24 cellular contexts compared by ENCODE assay signal in genomic region chr3:37991109-37991508, GRCh38. TPM values are rescaled to one million over a fixed set of nuclear protein-coding genes. Genes with fewer than 3 reads are reported as not detected.
DNase-seq lines count a peak whose midpoint lies in the region; ATAC-seq, FAIRE-seq and TF ChIP-seq lines count a peak whose summit lies in the region.
"Had no signal": no experiment of that assay in that cellular context is flagged by ENCODE, and none has a peak within 500 bp of the region (broad histone marks: within the 10 kb centered on the region; RNA-seq: fewer than 3 reads in every experiment).

No MANE protein-coding gene starts in this region.

- no peaks in the 10 kb centered on the region for H3K9me3 Mint-ChIP-seq in GM23338
- H3K9me3 Mint-ChIP-seq: activated naive CD4-positive, alpha-beta T cell treated with anti-CD3 and anti-CD28 coated beads, Interleukin-2, amount 10 ng/mL, durations not matched to agents 7 days and 5 days; activated T-cell treated with anti-CD3 and anti-CD28 coated beads, Interleukin-2, amount 50 U/mL, for 4 hours; H9; nephron had no signal

- H3K4me1 ChIP-seq in GM23338 (ENCODE audit: insufficient read depth): peaks cover 11% of the 10 kb centered on the region; the same call in 1 of the 2 replicates
- H3K4me1 ChIP-seq in colonic mucosa: peaks cover 23% of the 10 kb centered on the region
- peaks cover 3 to 77% of the 10 kb centered on the region in 2 donors for H3K4me1 ChIP-seq in left lung
- H3K4me1 ChIP-seq in small intestine (ENCODE audit: control insufficient read depth in 2 of 2, insufficient read depth in 1 of 2, low read depth in 1 of 2, low read length in 1 of 2): peaks cover 3 to 8% of the 10 kb centered on the region in 2 donors

- no peak overlapping the region for H3K27ac Mint-ChIP-seq in GM23338
- H3K27ac Mint-ChIP-seq: activated naive CD4-positive, alpha-beta T cell treated with anti-CD3 and anti-CD28 coated beads, Interleukin-2, amount 10 ng/mL, durations not matched to agents 7 days and 5 days; H9 had no signal

- peak overlapping the region; percentile 80 for H3K4me2 ChIP-seq in GM23338

- H3K27me3 Mint-ChIP-seq in GM23338 (ENCODE audit: insufficient read depth, low read depth, poor library complexity): peaks cover 20% of the 10 kb centered on the region

- intact Hi-C loops in colonic mucosa (cut with DNase I): no loop called here
- intact Hi-C loops in left lung (cut with DNase I): no loop called here

- no peaks in the 10 kb centered on the region for H3K36me3 Mint-ChIP-seq in GM23338 (ENCODE audit: low read depth)

- H3K4me1 Mint-ChIP-seq in GM23338: peaks cover 12% of the 10 kb centered on the region

- no peaks in the 10 kb centered on the region for H3K27me3 ChIP-seq in GM23338 (ENCODE audit: insufficient read depth)
- H3K27me3 ChIP-seq in colonic mucosa: no peaks in the 10 kb centered on the region
- no peaks in the 10 kb centered on the region for H3K27me3 ChIP-seq in left lung
- no peaks in the 10 kb centered on the region for H3K27me3 ChIP-seq in small intestine (ENCODE audit: control insufficient read depth in 2 of 2, insufficient read depth in 2 of 2, low read length in 2 of 2)
- H3K27me3 ChIP-seq: esophagus squamous epithelium had no signal

- H3K9me2 ChIP-seq in GM23338 (ENCODE audit: insufficient read depth): no peaks in the 10 kb centered on the region

- no peaks in the 10 kb centered on the region for H3K9me3 ChIP-seq in colonic mucosa
- no peaks in the 10 kb centered on the region for H3K9me3 ChIP-seq in left lung
- no peaks in the 10 kb centered on the region for H3K9me3 ChIP-seq in small intestine (ENCODE audit: control insufficient read depth, low read depth)
- H3K9me3 ChIP-seq: esophagus squamous epithelium, prostate gland had no signal

- H3K4me3 ChIP-seq in GM23338 (peak overlapping the region; percentile 51), colonic mucosa (peak overlapping the region; percentile 31), left lung (peak overlapping the region in 1 of 2 donors; percentile 16), small intestine (ENCODE audit: low read depth in 1 of 2, low read length in 2 of 2) (peak overlapping the region; percentile 8 to 68)
- H3K4me3 ChIP-seq: esophagus squamous epithelium, prostate gland had no signal

- no peaks in the 10 kb centered on the region for H3K79me2 ChIP-seq in GM23338 (replicated peaks; ENCODE audit: insufficient read depth)

- H3K4me3 Mint-ChIP-seq in GM23338: peak overlapping the region; percentile 49
- H3K4me3 Mint-ChIP-seq: activated naive CD4-positive, alpha-beta T cell treated with anti-CD3 and anti-CD28 coated beads, Interleukin-2, amount 10 ng/mL, durations not matched to agents 7 days and 5 days; activated T-cell treated with anti-CD3 and anti-CD28 coated beads, Interleukin-2, amount 50 U/mL, for 4 hours had no signal

- no peaks in the 10 kb centered on the region for H4K20me1 ChIP-seq in GM23338 (replicated peaks; ENCODE audit: insufficient read depth)

- 12 to 45% (median 39%) methylated on average over 6 of the region's 6 CpGs for WGBS in small intestine, 3 donors

- H3K36me3 ChIP-seq in GM23338 (ENCODE audit: insufficient read depth) (no peaks in the 10 kb centered on the region), colonic mucosa (no peaks in the 10 kb centered on the region), left lung (no peaks in the 10 kb centered on the region), small intestine (ENCODE audit: control insufficient read depth in 2 of 2, insufficient read depth in 2 of 2, low read length in 2 of 2) (peaks cover 0 to 7% of the 10 kb centered on the region in 2 donors)
- H3K36me3 ChIP-seq: prostate gland had no signal

- H3K27ac ChIP-seq in GM23338 (ENCODE audit: low read depth) (no peak overlapping the region), colonic mucosa (peak overlapping the region; percentile 85), left lung (peak overlapping the region in 1 of 2 donors; percentile 48), small intestine (ENCODE audit: low read depth in 1 of 2, low read length in 1 of 2) (peak overlapping the region; percentile 96 to 97)
- H3K27ac ChIP-seq: RWPE1 had no signal

- FAIRE-seq in small intestine (lab: Jason Lieb, UNC): no peak

- peak overlapping the region; percentile 96 for H2AFZ ChIP-seq in GM23338

- TF ChIP-seq CTCF in GM23338 (conservative IDR thresholded peaks at IDR 0.05; ENCODE audit: low read depth in 2 of 2) (peak in 1 of 2 experiments; percentile 21; a peak in 1 of 4 replicates), colonic mucosa (IDR thresholded peaks at IDR 0.05) (no peak), left lung (IDR thresholded peaks at IDR 0.05) (no peak), GM20000 (IDR thresholded peaks at IDR 0.05; ENCODE audit: extremely low read depth, missing control alignments) (no peak)

- ATAC-seq in GM23338: peak; percentile 17
- ATAC-seq in left lung: peak; percentile 3
- ATAC-seq in HG02763 (IDR thresholded peaks at IDR 0.05; ENCODE audit: unreplicated experiment): no peak
- ATAC-seq: activated T-cell treated with anti-CD3 and anti-CD28 coated beads, Interleukin-2, amount 50 U/mL, for 4 hours; SK-N-SH treated with all-trans-retinoic acid at 6 μM for 48 hours had no signal

- DNase-seq in GM23338 (ENCODE audit: low spot score) (peak; percentile 30), colonic mucosa (no peak), left lung (no peak), small intestine (peak; percentile 74), iPS-NIHi11 (ENCODE audit: low spot score) (no peak), foreskin melanocyte (no peak), GM20000 (ENCODE audit: low spot score) (no peak)
- DNase-seq: activated CD8-positive, alpha-beta memory T cell treated with anti-CD3 and anti-CD28 coated beads for 24 hours; activated T-cell treated with anti-CD3 and anti-CD28 coated beads, Interleukin-2, amount 50 U/mL, for 4 hours; esophagus squamous epithelium; H9; mammary epithelial cell; NCI-H1048; NCI-H2081; stimulated activated CD4-positive, alpha-beta T cell treated with anti-CD3 and anti-CD28 coated beads, Interleukin-4, amount 100 ng/mL, for 24 hours; T-helper 9 cell had no signal

- H3K9ac ChIP-seq in colonic mucosa (ENCODE audit: low read depth in 2 of 2, low read length in 2 of 2): peak overlapping the region; percentile 82 to 98

- peaks cover 4% of the 10 kb centered on the region; the same call in 1 of the 2 replicates for H3F3A ChIP-seq in GM23338 (replicated peaks; ENCODE audit: low read depth)

TF ChIP-seq in GM23338, 12 proteins besides CTCF, POLR2A, EP300 and RAD21 (continues in another document):
- TF ChIP-seq ZNF114 (CRISPR knock-in tag; IDR thresholded peaks at IDR 0.05) (no peak), NANOG (IDR thresholded peaks at IDR 0.05; ENCODE audit: borderline replicate concordance) (no peak), JUNB (IDR thresholded peaks at IDR 0.05; ENCODE audit: unreplicated experiment) (no peak), CREB1 (CRISPR knock-in tag; IDR thresholded peaks at IDR 0.05; ENCODE audit: low read depth) (no peak), EZH2phosphoT487 (IDR thresholded peaks at IDR 0.05; ENCODE audit: unreplicated experiment) (no peak), ZNF331 (CRISPR knock-in tag; IDR thresholded peaks at IDR 0.05; ENCODE audit: low read depth) (no peak), STAT1 (IDR thresholded peaks at IDR 0.05; ENCODE audit: unreplicated experiment) (no peak), EZH2 (IDR thresholded peaks at IDR 0.05; ENCODE audit: low read depth, unreplicated experiment) (no peak)

RNA-seq across cellular contexts. Expression of gene VILL, which starts 0.5 kb away (rescaled TPM):
- 4.2 and 9.8 TPM in 2 replicates for total RNA-seq in GM23338 (2014; rRNA removed; shearing (Covaris generic))
- polyA plus RNA-seq in GM23338 (2016; fragmentation: Nextera tagmentation; extraction: Ambion mirVana) (2.7 and 3.4 TPM in 2 replicates), small intestine (100 to 1,000 TPM in 2 of 3 donors, 10 to 100 TPM in 1; 57.6 to 266 (median 191) TPM)
- total RNA-seq in colonic mucosa (100 to 1,000 TPM; 155 to 166 TPM), left lung (10 to 100 TPM; 29.0 to 36.9 TPM)

RNA-seq across cellular contexts. Expression of gene PLCD1, which starts 38.3 kb away (rescaled TPM):
- 21.3 and 24.4 TPM in 2 replicates for total RNA-seq in GM23338 (2014; rRNA removed; shearing (Covaris generic))
- polyA plus RNA-seq in GM23338 (2016; fragmentation: Nextera tagmentation; extraction: Ambion mirVana) (15.3 and 16.0 TPM in 2 replicates), small intestine (10 to 100 TPM in 1 of 3 donors, 1 to 10 TPM in 2; 7.8 to 16.3 (median 8.8) TPM)
- total RNA-seq in colonic mucosa (10 to 100 TPM; 46.8 to 70.0 TPM), left lung (10 to 100 TPM; 33.3 to 47.5 TPM)

RNA-seq across cellular contexts. Expression of gene DLEC1, which starts 47.9 kb away (rescaled TPM):
- 0.19 and 0.31 TPM in 2 replicates for total RNA-seq in GM23338 (2014; rRNA removed; shearing (Covaris generic))
- polyA plus RNA-seq in GM23338 (2016; fragmentation: Nextera tagmentation; extraction: Ambion mirVana) (0.66 and 0.71 TPM in 2 replicates), small intestine (under 1 TPM; 0.19 to 0.89 (median 0.81) TPM)
- total RNA-seq in colonic mucosa (under 1 TPM; 0.52 to 0.56 TPM), left lung (1 to 10 TPM; 2.9 to 5.3 TPM)
- total RNA-seq: A673, LHCN-M2 had no signal
- polyA plus RNA-seq: mammary epithelial cell had no signal

Comparison
In these comparisons a context has a peak if more than half of its experiments do, and no peak if none do; other contexts are left out.
1. DNase-seq: peak in GM23338 (single experiment) and small intestine (single experiment); none in colonic mucosa (single experiment), left lung (0 of 2), iPS-NIHi11 (single experiment), foreskin melanocyte (single experiment) and GM20000 (single experiment).
2. RNA of gene VILL, which starts 0.5 kb away (total RNA-seq): 155 to 166 TPM in colonic mucosa; 29.0 to 36.9 TPM in left lung and 4.2 to 9.8 TPM in GM23338; every median in the first group is over 4 times any median in the second.